ENCODE assay signal across 1 cellular context in the genomic region with DNA sequence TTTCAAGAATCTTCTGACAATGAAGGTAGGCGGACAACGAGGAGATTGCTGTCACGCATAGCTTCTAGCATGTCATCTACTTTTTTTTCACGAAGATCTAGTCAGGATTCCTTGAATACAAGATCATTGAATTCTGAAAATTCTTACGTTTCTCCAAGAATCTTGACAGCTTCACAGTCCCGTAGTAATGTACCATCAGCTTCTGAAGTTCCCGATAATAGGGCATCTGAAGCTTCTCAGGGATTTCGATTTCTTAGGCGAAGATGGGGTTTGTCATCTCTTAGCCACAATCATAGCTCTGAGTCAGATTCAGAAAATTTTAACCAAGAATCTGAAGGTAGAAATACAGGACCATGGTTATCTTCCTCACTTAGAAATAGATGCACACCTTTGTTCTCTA.
TF ChIP-seq lines count a peak whose summit lies in the region.

No MANE protein-coding gene starts in this region.

TF ChIP-seq in SK-N-SH, 30 proteins besides CTCF, POLR2A, EP300 and RAD21 (continued from another document):
- no peak for TF ChIP-seq SMC3 (IDR thresholded peaks at IDR 0.05; ENCODE audit: low read depth, low read length)
- TF ChIP-seq TCF12 (IDR thresholded peaks at IDR 0.05) = no peak
- no peak for TF ChIP-seq MXI1 (IDR thresholded peaks at IDR 0.05; ENCODE audit: low read depth, low read length)
- TF ChIP-seq, protein P1, sequence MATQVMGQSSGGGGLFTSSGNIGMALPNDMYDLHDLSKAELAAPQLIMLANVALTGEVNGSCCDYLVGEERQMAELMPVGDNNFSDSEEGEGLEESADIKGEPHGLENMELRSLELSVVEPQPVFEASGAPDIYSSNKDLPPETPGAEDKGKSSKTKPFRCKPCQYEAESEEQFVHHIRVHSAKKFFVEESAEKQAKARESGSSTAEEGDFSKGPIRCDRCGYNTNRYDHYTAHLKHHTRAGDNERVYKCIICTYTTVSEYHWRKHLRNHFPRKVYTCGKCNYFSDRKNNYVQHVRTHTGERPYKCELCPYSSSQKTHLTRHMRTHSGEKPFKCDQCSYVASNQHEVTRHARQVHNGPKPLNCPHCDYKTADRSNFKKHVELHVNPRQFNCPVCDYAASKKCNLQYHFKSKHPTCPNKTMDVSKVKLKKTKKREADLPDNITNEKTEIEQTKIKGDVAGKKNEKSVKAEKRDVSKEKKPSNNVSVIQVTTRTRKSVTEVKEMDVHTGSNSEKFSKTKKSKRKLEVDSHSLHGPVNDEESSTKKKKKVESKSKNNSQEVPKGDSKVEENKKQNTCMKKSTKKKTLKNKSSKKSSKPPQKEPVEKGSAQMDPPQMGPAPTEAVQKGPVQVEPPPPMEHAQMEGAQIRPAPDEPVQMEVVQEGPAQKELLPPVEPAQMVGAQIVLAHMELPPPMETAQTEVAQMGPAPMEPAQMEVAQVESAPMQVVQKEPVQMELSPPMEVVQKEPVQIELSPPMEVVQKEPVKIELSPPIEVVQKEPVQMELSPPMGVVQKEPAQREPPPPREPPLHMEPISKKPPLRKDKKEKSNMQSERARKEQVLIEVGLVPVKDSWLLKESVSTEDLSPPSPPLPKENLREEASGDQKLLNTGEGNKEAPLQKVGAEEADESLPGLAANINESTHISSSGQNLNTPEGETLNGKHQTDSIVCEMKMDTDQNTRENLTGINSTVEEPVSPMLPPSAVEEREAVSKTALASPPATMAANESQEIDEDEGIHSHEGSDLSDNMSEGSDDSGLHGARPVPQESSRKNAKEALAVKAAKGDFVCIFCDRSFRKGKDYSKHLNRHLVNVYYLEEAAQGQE (IDR thresholded peaks at IDR 0.05; ENCODE audit: low read depth, low read length) = no peak
- TF ChIP-seq, protein P2, sequence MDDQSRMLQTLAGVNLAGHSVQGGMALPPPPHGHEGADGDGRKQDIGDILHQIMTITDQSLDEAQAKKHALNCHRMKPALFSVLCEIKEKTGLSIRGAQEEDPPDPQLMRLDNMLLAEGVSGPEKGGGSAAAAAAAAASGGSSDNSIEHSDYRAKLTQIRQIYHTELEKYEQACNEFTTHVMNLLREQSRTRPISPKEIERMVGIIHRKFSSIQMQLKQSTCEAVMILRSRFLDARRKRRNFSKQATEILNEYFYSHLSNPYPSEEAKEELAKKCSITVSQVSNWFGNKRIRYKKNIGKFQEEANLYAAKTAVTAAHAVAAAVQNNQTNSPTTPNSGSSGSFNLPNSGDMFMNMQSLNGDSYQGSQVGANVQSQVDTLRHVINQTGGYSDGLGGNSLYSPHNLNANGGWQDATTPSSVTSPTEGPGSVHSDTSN (IDR thresholded peaks at IDR 0.05) = no peak
- no peak for TF ChIP-seq POLR2AphosphoS5 (IDR thresholded peaks at IDR 0.05; ENCODE audit: low read depth, low read length)
- no peak for TF ChIP-seq EZH2phosphoT487 (IDR thresholded peaks at IDR 0.05; ENCODE audit: borderline replicate concordance, low read depth)
- no peak for TF ChIP-seq FOXM1 (IDR thresholded peaks at IDR 0.05; ENCODE audit: low read depth)
- no peak for TF ChIP-seq SIN3A (IDR thresholded peaks at IDR 0.05; ENCODE audit: borderline replicate concordance, low read depth, low read length)
- no peak for TF ChIP-seq RFX5 (IDR thresholded peaks at IDR 0.05; ENCODE audit: low read length)
- TF ChIP-seq USF1 (IDR thresholded peaks at IDR 0.05; ENCODE audit: borderline replicate concordance, low read depth) = no peak
- TF ChIP-seq, protein P3, sequence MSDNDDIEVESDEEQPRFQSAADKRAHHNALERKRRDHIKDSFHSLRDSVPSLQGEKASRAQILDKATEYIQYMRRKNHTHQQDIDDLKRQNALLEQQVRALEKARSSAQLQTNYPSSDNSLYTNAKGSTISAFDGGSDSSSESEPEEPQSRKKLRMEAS (IDR thresholded peaks at IDR 0.05; ENCODE audit: low read depth) = no peak
- TF ChIP-seq TEAD4 (IDR thresholded peaks at IDR 0.05; ENCODE audit: borderline replicate concordance, insufficient read depth) = no peak
- no peak for TF ChIP-seq TAF1 (IDR thresholded peaks at IDR 0.05; ENCODE audit: borderline replicate concordance, low read depth, low read length)
- no peak for TF ChIP-seq YY1 (IDR thresholded peaks at IDR 0.05; ENCODE audit: low read depth)
